In genomic region chr10:84341538-84341856, GRCh38 we compare ENCODE assay signal across 17 cellular contexts. TPM values are rescaled to one million over a fixed set of nuclear protein-coding genes. Genes with fewer than 3 reads are reported as not detected.
DNase-seq lines count a peak whose midpoint lies in the region; ATAC-seq, FAIRE-seq and TF ChIP-seq lines count a peak whose summit lies in the region.
"Had no signal": no experiment of that assay in that cellular context is flagged by ENCODE, and none has a peak within 500 bp of the region (broad histone marks: within the 10 kb centered on the region; RNA-seq: fewer than 3 reads in every experiment).

No MANE protein-coding gene starts in this region.

- TF ChIP-seq CTCF in DND-41 (IDR thresholded peaks at IDR 0.05; ENCODE audit: borderline replicate concordance, extremely low read depth, low read length, poor library complexity, severe bottlenecking) (peak; percentile 39), GM13977 (IDR thresholded peaks at IDR 0.05; ENCODE audit: extremely low read depth, insufficient read depth, missing control alignments) (peak; percentile 19), keratinocyte (optimal IDR thresholded peaks at IDR 0.05 in 1 of 3, IDR thresholded peaks at IDR 0.05 in 1 of 3, conservative IDR thresholded peaks at IDR 0.05 in 1 of 3; ENCODE audit: extremely low read depth in 1 of 3, insufficient read depth in 2 of 3, low read length in 3 of 3) (peak in 1 of 3 experiments; percentile 41)

- H3K9ac ChIP-seq in DND-41 (ENCODE audit: low read depth, low read length) (no peak overlapping the region), keratinocyte (ENCODE audit: control insufficient read depth, extremely low read depth, insufficient read depth, low read length) (no peak overlapping the region)

- H4K20me1 ChIP-seq in DND-41 (ENCODE audit: insufficient read depth, low read length) (peaks cover 46% of the 10 kb centered on the region), keratinocyte (ENCODE audit: control insufficient read depth, extremely low read depth, insufficient read depth, low read length) (peaks cover 5% of the 10 kb centered on the region)

- in situ Hi-C loops in GM13977 (cut with MboI; ENCODE audit: low pct_unique_long_range_greater_than_20kb, low sequenced_read_pairs, unreplicated experiment), result no loop called here

- H3K4me2 ChIP-seq in DND-41 (ENCODE audit: insufficient read depth, low read length) (no peak overlapping the region; the same call in 1 of the 2 replicates), keratinocyte (ENCODE audit: control insufficient read depth, extremely low read depth, insufficient read depth, low read depth, low read length) (no peak overlapping the region)

- H3K36me3 ChIP-seq in DND-41 (ENCODE audit: insufficient read depth, low read length) (0 out of 2 replicates have a peak, but pooled peaks cover 4% of the 10 kb centered on the region), keratinocyte (ENCODE audit: control insufficient read depth in 2 of 2, extremely low read depth in 1 of 2, insufficient read depth in 2 of 2, low read length in 2 of 2) (no peaks in the 10 kb centered on the region)
- H3K36me3 ChIP-seq: suprapubic skin had no signal

- H3K9me3 ChIP-seq in DND-41 (ENCODE audit: insufficient read depth, low read length, severe bottlenecking) (no peaks in the 10 kb centered on the region), keratinocyte (ENCODE audit: control insufficient read depth, low read depth, low read length) (no peaks in the 10 kb centered on the region)
- H3K9me3 ChIP-seq: suprapubic skin had no signal

- CTCF ChIA-PET in activated CD8-positive, alpha-beta T cell treated with anti-CD3 and anti-CD28 coated beads, Interleukin-2, amount 10 ng/mL, durations not matched to agents 7 days and 5 days (lab: Charles Lee), result interaction anchor here (0.7 to 4.3 kb wide), 12 partner anchors 9 to 196 kb away, joined by 3 to 24 read pairs (median 6); partner anchors contain the start of gene CCSER2

- no peak for DNase-seq in DND-41
- no peak for DNase-seq in GM13977 (ENCODE audit: low spot score)
- DNase-seq in activated CD8-positive, alpha-beta T cell treated with anti-CD3 and anti-CD28 coated beads, Interleukin-2, amount 10 ng/mL, durations not matched to agents 7 days and 5 days, result no peak
- no peak for DNase-seq in keratinocyte (ENCODE audit: low read depth, low spot score)
- no peak for DNase-seq in DMS79 (lab: John Stamatoyannopoulos, UW)
- no peak for DNase-seq in anterior cingulate cortex (lab: John Stamatoyannopoulos, UW)
- DNase-seq: aorta; CD4-positive, alpha-beta memory T cell; NCI-H1092; NCI-H446; nucleus accumbens; RPMI8226; T-helper 9 cell had no signal

- H3K36me3 Mint-ChIP-seq in activated CD8-positive, alpha-beta T cell treated with anti-CD3 and anti-CD28 coated beads, Interleukin-2, amount 10 ng/mL, durations not matched to agents 7 days and 5 days (ENCODE audit: low read depth), result peaks cover 24% of the 10 kb centered on the region

- H3K27ac ChIP-seq in DND-41 (ENCODE audit: low read length) (no peak overlapping the region), keratinocyte (ENCODE audit: control insufficient read depth, insufficient read depth, low read length) (no peak overlapping the region)
- H3K27ac ChIP-seq: suprapubic skin had no signal

- no peaks in the 10 kb centered on the region for H3K9me3 Mint-ChIP-seq in activated CD8-positive, alpha-beta T cell treated with anti-CD3 and anti-CD28 coated beads, Interleukin-2, amount 10 ng/mL, durations not matched to agents 7 days and 5 days (ENCODE audit: insufficient read depth)
- H3K9me3 Mint-ChIP-seq: CD4-positive, alpha-beta memory T cell; dendritic cell treated with granulocyte-macrophage colony-stimulating factor and Interleukin-4, amounts not matched to agents 40 ng/mL and 50 ng/mL, for 4 days had no signal

- H3K27me3 ChIP-seq in DND-41 (ENCODE audit: insufficient read depth, low read length, poor library complexity) (no peaks in the 10 kb centered on the region), keratinocyte (ENCODE audit: control insufficient read depth, extremely low read depth, insufficient read depth, low read length) (no peaks in the 10 kb centered on the region)
- H3K27me3 ChIP-seq: suprapubic skin had no signal

- no peak overlapping the region for H3K4me3 Mint-ChIP-seq in activated CD8-positive, alpha-beta T cell treated with anti-CD3 and anti-CD28 coated beads, Interleukin-2, amount 10 ng/mL, durations not matched to agents 7 days and 5 days
- H3K4me3 Mint-ChIP-seq: dendritic cell treated with granulocyte-macrophage colony-stimulating factor and Interleukin-4, amounts not matched to agents 40 ng/mL and 50 ng/mL, for 4 days had no signal

- POLR2A ChIA-PET in activated CD8-positive, alpha-beta T cell treated with anti-CD3 and anti-CD28 coated beads, Interleukin-2, amount 10 ng/mL, durations not matched to agents 7 days and 5 days (lab: Charles Lee), result interaction anchor here (0.6 to 2.1 kb wide), 4 partner anchors 9 to 24 kb away, joined by 3 to 7 read pairs (median 6); partner anchors contain the start of gene CCSER2

- ATAC-seq in DND-41 (ENCODE audit: insufficient read depth, low read depth) (no peak; the same call in 2 of the 3 replicates), GM18511 (IDR thresholded peaks at IDR 0.05; ENCODE audit: unreplicated experiment) (no peak)
- peak; percentile 20 for ATAC-seq in activated CD8-positive, alpha-beta T cell treated with anti-CD3 and anti-CD28 coated beads, Interleukin-2, amount 10 ng/mL, durations not matched to agents 7 days and 5 days

- peak; percentile 53 for FAIRE-seq in keratinocyte (lab: Jason Lieb, UNC)

- H3K79me2 ChIP-seq in DND-41 (ENCODE audit: insufficient read depth, low read length), result peaks cover 91% of the 10 kb centered on the region
- H3K79me2 ChIP-seq in keratinocyte (ENCODE audit: control insufficient read depth, insufficient read depth, low read length), result peaks cover 85% of the 10 kb centered on the region

- peaks cover 58% of the 10 kb centered on the region for H3K4me1 Mint-ChIP-seq in activated CD8-positive, alpha-beta T cell treated with anti-CD3 and anti-CD28 coated beads, Interleukin-2, amount 10 ng/mL, durations not matched to agents 7 days and 5 days (ENCODE audit: low read depth)

- no peaks in the 10 kb centered on the region for H3K9me1 ChIP-seq in keratinocyte (ENCODE audit: control insufficient read depth, extremely low read depth, insufficient read depth, low read length)

- H2AFZ ChIP-seq in DND-41 (ENCODE audit: low read depth, low read length) (no peak overlapping the region), keratinocyte (ENCODE audit: control insufficient read depth, low read length) (no peak overlapping the region)

- peak overlapping the region; percentile 9 for H3K27ac Mint-ChIP-seq in activated CD8-positive, alpha-beta T cell treated with anti-CD3 and anti-CD28 coated beads, Interleukin-2, amount 10 ng/mL, durations not matched to agents 7 days and 5 days
- H3K27ac Mint-ChIP-seq: dendritic cell treated with granulocyte-macrophage colony-stimulating factor and Interleukin-4, amounts not matched to agents 40 ng/mL and 50 ng/mL, for 4 days had no signal

- no peaks in the 10 kb centered on the region for H3K27me3 Mint-ChIP-seq in activated CD8-positive, alpha-beta T cell treated with anti-CD3 and anti-CD28 coated beads, Interleukin-2, amount 10 ng/mL, durations not matched to agents 7 days and 5 days (ENCODE audit: low read depth)
- H3K27me3 Mint-ChIP-seq: CD4-positive, alpha-beta memory T cell; dendritic cell treated with granulocyte-macrophage colony-stimulating factor and Interleukin-4, amounts not matched to agents 40 ng/mL and 50 ng/mL, for 4 days had no signal

- H3K4me1 ChIP-seq in DND-41 (ENCODE audit: insufficient read depth, low read length), result peaks cover 6% of the 10 kb centered on the region
- H3K4me1 ChIP-seq in keratinocyte (ENCODE audit: control insufficient read depth, extremely low read depth, insufficient read depth, low read length), result peaks cover 12% of the 10 kb centered on the region

- dilution Hi-C loops in keratinocyte (cut with MboI; ENCODE audit: extremely low pct_ligation_motif_present, low sequenced_read_pairs), result no loop called here

- H3K4me3 ChIP-seq in DND-41 (ENCODE audit: low read depth in 1 of 2, low read length in 2 of 2), result no peak overlapping the region
- no peak overlapping the region for H3K4me3 ChIP-seq in keratinocyte (ENCODE audit: control insufficient read depth in 2 of 3, extremely low read depth in 1 of 3, insufficient read depth in 2 of 3, low read depth in 1 of 3, low read length in 3 of 3)
- H3K4me3 ChIP-seq: lung, suprapubic skin had no signal

RNA-seq across cellular contexts. Expression of gene CCSER2, which starts 13.1 kb away (rescaled TPM):
- 10 to 100 TPM; 77.8 to 78.8 TPM for total RNA-seq in activated CD8-positive, alpha-beta T cell treated with anti-CD3 and anti-CD28 coated beads, Interleukin-2, amount 10 ng/mL, durations not matched to agents 7 days and 5 days
- polyA plus RNA-seq in keratinocyte, result 22.1 to 28.0 TPM (median 26.7 TPM) in 3 replicates
- polyA plus RNA-seq in keratinocyte (2011; ENCODE audit: low read depth), result 34.0 TPM
- polyA plus RNA-seq in keratinocyte (2011; cell fraction: cytosol; rRNA removed), result 20.6 and 33.6 TPM in 2 replicates
- polyA plus RNA-seq in keratinocyte (2011; cell fraction: nucleus; rRNA removed), result 22.8 and 25.6 TPM in 2 replicates
- polyA plus RNA-seq in keratinocyte (2012; ENCODE audit: low replicate concordance), result 18.2 and 20.9 TPM in 2 replicates
- polyA minus RNA-seq in keratinocyte, result 5.8 to 42.1 TPM (median 24.0 TPM) in 3 replicates
- 30.3 TPM for polyA minus RNA-seq in keratinocyte (2011; cell fraction: cytosol; rRNA and poly(A)+ RNA removed)
- 17.4 and 43.7 TPM in 2 replicates for polyA minus RNA-seq in keratinocyte (2011; cell fraction: nucleus; rRNA and poly(A)+ RNA removed)
